Comparison of ENCODE assay signal across 18 cellular contexts in the genomic region with DNA sequence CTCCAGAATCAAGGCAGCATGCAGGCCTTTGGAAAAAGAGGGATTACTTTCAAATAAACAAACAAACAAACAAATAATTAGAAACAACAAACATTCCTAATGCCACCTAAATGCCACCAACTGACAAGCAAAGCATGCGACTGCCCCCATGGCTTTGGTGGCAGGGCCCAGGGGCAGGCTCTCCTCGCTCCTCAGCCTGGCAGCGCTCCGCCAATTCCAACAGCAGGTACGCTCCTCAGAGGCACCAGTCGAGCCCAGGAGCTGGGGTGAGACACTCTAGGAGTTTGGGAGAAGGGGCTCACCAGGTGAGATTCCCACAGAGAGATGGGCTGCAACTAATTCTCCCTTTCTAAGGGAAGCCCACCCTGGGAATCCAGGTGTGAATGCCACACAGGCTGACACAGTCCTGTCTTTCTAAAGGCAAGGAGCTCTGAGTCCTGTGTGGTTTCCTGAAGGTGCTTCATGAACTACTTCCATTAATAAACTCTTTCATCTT. TPM values are rescaled to one million over a fixed set of nuclear protein-coding genes. Genes with fewer than 3 reads are reported as not detected.
DNase-seq lines count a peak whose midpoint lies in the region; ATAC-seq, FAIRE-seq and TF ChIP-seq lines count a peak whose summit lies in the region.
"Had no signal": no experiment of that assay in that cellular context is flagged by ENCODE, and none has a peak within 500 bp of the region (broad histone marks: within the 10 kb centered on the region; RNA-seq: fewer than 3 reads in every experiment).

No MANE protein-coding gene starts in this region.

- no peak overlapping the region for H2AFZ ChIP-seq in H1 (ENCODE audit: low read length)

- no peak for TF ChIP-seq RAD21 in H1 (IDR thresholded peaks at IDR 0.05 in 1 of 2, conservative IDR thresholded peaks at IDR 0.05 in 1 of 2; ENCODE audit: low read depth in 2 of 2, low read length in 2 of 2)

- H3K27me3 Mint-ChIP-seq in T-cell, result no peaks in the 10 kb centered on the region

- peak overlapping the region; percentile 32 to 90 for H3K27ac Mint-ChIP-seq in activated naive CD4-positive, alpha-beta T cell treated with anti-CD3 and anti-CD28 coated beads, Interleukin-2, amount 50 U/mL, for 72 hours
- peak overlapping the region; percentile 85 to 88 for H3K27ac Mint-ChIP-seq in T-cell
- H3K27ac Mint-ChIP-seq: mesothelial cell of epicardium had no signal

- H2BK20ac ChIP-seq in H1 (ENCODE audit: low read length), result no peak overlapping the region

- H3K4me3 ChIP-seq in H1 (ENCODE audit: extremely low read depth in 1 of 4, insufficient read depth in 2 of 4, low read depth in 3 of 4, low read length in 4 of 4), result no peak overlapping the region
- H3K4me3 ChIP-seq in colonic mucosa, result no peak overlapping the region
- H3K4me3 ChIP-seq: right atrium auricular region, SJCRH30, uterus had no signal

- H2BK5ac ChIP-seq in H1 (ENCODE audit: low read depth, low read length), result no peak overlapping the region

- TF ChIP-seq CTCF in H1 (IDR thresholded peaks at IDR 0.05; ENCODE audit: control extremely low read depth in 1 of 3, insufficient read depth in 1 of 3, low read depth in 1 of 3, low read length in 3 of 3) (no peak), colonic mucosa (IDR thresholded peaks at IDR 0.05) (no peak)

- H3K79me2 ChIP-seq in H1 (ENCODE audit: control insufficient read depth in 1 of 2, insufficient read depth in 2 of 2, low read length in 2 of 2), result no peaks in the 10 kb centered on the region

- no peaks in the 10 kb centered on the region for H3K79me1 ChIP-seq in H1 (ENCODE audit: low read depth, low read length)

- no peak overlapping the region for H4K5ac ChIP-seq in H1 (ENCODE audit: insufficient read length, low read depth, low read length)

- WGBS in H1 (ENCODE audit: extremely low coverage in 1 of 2, insufficient coverage in 1 of 2, insufficient read length in 1 of 2, insufficient replicate concordance in 2 of 2, low coverage in 1 of 2, low lambda C conversion rate in 2 of 2, missing lambda C conversion rate in 1 of 2), 2 experiments, result 92% methylated on average over 6 of the region's 6 CpGs; no CpG with 5 or more reads in 1 of the 2 experiments

- POLR2A ChIA-PET in T-cell (lab: Charles Lee), result no interaction called here
- POLR2A ChIA-PET in H1 (lab: Charles Lee; ENCODE audit: partially characterized antibody), result no interaction called here

- H3K23me2 ChIP-seq in H1 (ENCODE audit: low read depth, low read length), result no peaks in the 10 kb centered on the region

- no peak for DNase-seq in activated naive CD4-positive, alpha-beta T cell treated with anti-CD3 and anti-CD28 coated beads, Interleukin-2, amount 50 U/mL, for 72 hours (ENCODE audit: low spot score in 2 of 2)
- DNase-seq in activated naive CD4-positive, alpha-beta T cell (lab: John Stamatoyannopoulos, UW), result no peak
- DNase-seq in T-cell, result no peak
- no peak for DNase-seq in H1 (ENCODE audit: low read depth in 1 of 2, low spot score in 2 of 2)
- DNase-seq in colonic mucosa, result no peak
- DNase-seq: cerebellar nuclear complex, NCI-H1930, NCI-H510A treated with DMSO at 0.1 percent for 48 hours, SJCRH30, uterus had no signal

- H3K9me3 ChIP-seq in H1 (ENCODE audit: insufficient read depth in 2 of 2, low read depth in 1 of 2, low read length in 1 of 2) (no peaks in the 10 kb centered on the region), colonic mucosa (no peaks in the 10 kb centered on the region)
- H3K9me3 ChIP-seq: right atrium auricular region, SJCRH30, uterus had no signal

- no peak overlapping the region for H3K14ac ChIP-seq in H1 (ENCODE audit: insufficient read length)

- intact Hi-C loops in colonic mucosa (cut with DNase I), result no loop called here

- no peak overlapping the region for H2BK12ac ChIP-seq in H1 (ENCODE audit: low read depth, low read length)

- peaks cover 0 to 12% of the 10 kb centered on the region in 2 donors for H3K36me3 Mint-ChIP-seq in activated naive CD4-positive, alpha-beta T cell treated with anti-CD3 and anti-CD28 coated beads, Interleukin-2, amount 50 U/mL, for 72 hours
- H3K36me3 Mint-ChIP-seq in T-cell, result no peaks in the 10 kb centered on the region
- H3K36me3 Mint-ChIP-seq: mesothelial cell of epicardium had no signal

- H3K9ac ChIP-seq in H1 (replicated peaks in 1 of 4; ENCODE audit: extremely low read depth in 1 of 4, low read depth in 3 of 4, low read length in 3 of 4) (no peak overlapping the region), colonic mucosa (ENCODE audit: low read depth in 2 of 2, low read length in 2 of 2) (no peak overlapping the region)

- no peak overlapping the region for H4K91ac ChIP-seq in H1 (replicated peaks; ENCODE audit: insufficient read length, low read length)

- H2BK15ac ChIP-seq in H1 (ENCODE audit: low read length), result no peak overlapping the region

- H3K9me3 Mint-ChIP-seq in activated naive CD4-positive, alpha-beta T cell treated with anti-CD3 and anti-CD28 coated beads, Interleukin-2, amount 50 U/mL, for 72 hours, result peaks cover 0 to 4% of the 10 kb centered on the region in 2 donors
- H3K9me3 Mint-ChIP-seq in T-cell, result no peaks in the 10 kb centered on the region
- H3K9me3 Mint-ChIP-seq: mesothelial cell of epicardium had no signal

- no peak for FAIRE-seq in H1 (lab: Jason Lieb, UNC)

- H3K27ac ChIP-seq in H1 (ENCODE audit: low read depth, low read length) (no peak overlapping the region), colonic mucosa (no peak overlapping the region)
- H3K27ac ChIP-seq: foreskin keratinocyte, right atrium auricular region, SJCRH30, uterus had no signal

- peak overlapping the region in 1 of 3 donors; percentile 63 for H3K4me3 Mint-ChIP-seq in T-cell
- H3K4me3 Mint-ChIP-seq: mesothelial cell of epicardium had no signal

- CTCF ChIA-PET in T-cell (lab: Charles Lee) (interaction anchor here (1.3 to 1.5 kb wide), 2 partner anchors 36 to 38 kb away, joined by 3 to 4 read pairs; no protein-coding TSS in a partner anchor), H1 (lab: Charles Lee; ENCODE audit: partially characterized antibody) (interaction anchor here (0.9 to 1.5 kb wide), 2 partner anchors 38 to 89 kb away, joined by 3 to 7 read pairs; no protein-coding TSS in a partner anchor)

- H2AK5ac ChIP-seq in H1 (ENCODE audit: low read depth, low read length), result 0 out of 2 replicates have a peak overlapping the region, but pooled peaks have one; percentile 39

- H3K4ac ChIP-seq in H1 (replicated peaks; ENCODE audit: insufficient read length, low read depth, low read length), result no peak overlapping the region

- H3K18ac ChIP-seq in H1 (ENCODE audit: extremely low read depth, low read length), result no peak overlapping the region

- H3K4me2 ChIP-seq in H1 (ENCODE audit: insufficient read depth in 1 of 2, low read depth in 2 of 2, low read length in 2 of 2), result no peak overlapping the region

- H4K20me1 ChIP-seq in H1 (replicated peaks in 1 of 2; ENCODE audit: control insufficient read depth in 1 of 2, insufficient read depth in 2 of 2, low read length in 2 of 2), result no peaks in the 10 kb centered on the region

- no peak overlapping the region for H4K8ac ChIP-seq in H1 (ENCODE audit: extremely low read depth, insufficient read depth, low read length)

- H3K56ac ChIP-seq in H1 (replicated peaks; ENCODE audit: insufficient read length, low read depth, low read length), result no peak overlapping the region

- peaks cover 62 to 77% (median 69%) of the 10 kb centered on the region in 3 donors for H3K4me1 Mint-ChIP-seq in T-cell

- no peak for TF ChIP-seq EP300 in H1 (IDR thresholded peaks at IDR 0.05; ENCODE audit: borderline replicate concordance in 1 of 2, low read depth in 2 of 2, low read length in 2 of 2)

- H3K27me3 ChIP-seq in H1 (replicated peaks in 1 of 4; ENCODE audit: control insufficient read depth in 3 of 4, extremely low read depth in 1 of 4, insufficient read depth in 3 of 4, low read length in 3 of 4) (no peaks in the 10 kb centered on the region), colonic mucosa (no peaks in the 10 kb centered on the region)
- H3K27me3 ChIP-seq: foreskin keratinocyte, right atrium auricular region, SJCRH30, uterus had no signal

- no peak overlapping the region for H2BK120ac ChIP-seq in H1 (replicated peaks; ENCODE audit: low read depth, low read length)

- TF ChIP-seq POLR2A in H1 (IDR thresholded peaks at IDR 0.05; ENCODE audit: control extremely low read depth in 1 of 2, low read depth in 2 of 2, low read length in 2 of 2), result no peak

- no peak overlapping the region for H3K23ac ChIP-seq in H1 (ENCODE audit: insufficient read length)

- H3K36me3 ChIP-seq in H1 (ENCODE audit: control insufficient read depth in 2 of 4, insufficient read depth in 4 of 4, low read length in 3 of 4), result no peaks in the 10 kb centered on the region
- H3K36me3 ChIP-seq in colonic mucosa, result no peaks in the 10 kb centered on the region
- H3K36me3 ChIP-seq: right atrium auricular region, SJCRH30, uterus had no signal

- no peaks in the 10 kb centered on the region for H3K4me1 ChIP-seq in H1 (replicated peaks in 1 of 4; ENCODE audit: control insufficient read depth in 3 of 4, insufficient read depth in 4 of 4, low read length in 3 of 4)
- no peaks in the 10 kb centered on the region for H3K4me1 ChIP-seq in colonic mucosa
- H3K4me1 ChIP-seq: uterus had no signal

- no peak for ATAC-seq in activated naive CD4-positive, alpha-beta T cell treated with anti-CD3 and anti-CD28 coated beads, Interleukin-2, amount 50 U/mL, for 72 hours
- ATAC-seq in T-cell (replicated peaks in 1 of 4) (no peak), GM21515 (IDR thresholded peaks at IDR 0.05; ENCODE audit: unreplicated experiment) (no peak), GM21786 (IDR thresholded peaks at IDR 0.05; ENCODE audit: unreplicated experiment) (no peak), GM21367 (IDR thresholded peaks at IDR 0.05; ENCODE audit: unreplicated experiment) (no peak)

RNA-seq across cellular contexts. Expression of gene CSF2, which starts 27.8 kb away (rescaled TPM):
- total RNA-seq in activated naive CD4-positive, alpha-beta T cell treated with anti-CD3 and anti-CD28 coated beads, Interleukin-2, amount 50 U/mL, for 72 hours, result 10 to 100 TPM in 1 of 2 donors, 1 to 10 TPM in 1; 8.4 to 39.7 TPM
- total RNA-seq in T-cell, result under 1 TPM in 1 of 5 donors, not detected in 4; 0.89 TPM
- not detected in 2 replicates for total RNA-seq in H1 (2021; fragmentation: NEBNext Ultra II Directional; extraction: Animal tissue kit (Norgen Biotek cat#: 25700))
- polyA plus RNA-seq in H1 (2011; rRNA removed), result not detected in 2 replicates
- not detected for polyA plus RNA-seq in H1 (2011; cell fraction: cytosol; rRNA removed)
- polyA plus RNA-seq in H1 (2011; cell fraction: nucleus; rRNA removed), result not detected
- not detected in 4 replicates for polyA plus RNA-seq in H1 (2012, experiment 1 of 2)
- polyA plus RNA-seq in H1 (2012, experiment 2 of 2), result not detected
- polyA plus RNA-seq in H1 (2013, experiment 1 of 2), result not detected
- not detected for polyA plus RNA-seq in H1 (2013, experiment 2 of 2)
- polyA minus RNA-seq in H1 (2011; rRNA and poly(A)+ RNA removed), result not detected in 2 replicates
- not detected for polyA minus RNA-seq in H1 (2011; cell fraction: cytosol; rRNA and poly(A)+ RNA removed)
- not detected for polyA minus RNA-seq in H1 (2011; cell fraction: nucleus; rRNA and poly(A)+ RNA removed)
- total RNA-seq in colonic mucosa, result under 1 TPM in 1 of 2 donors, not detected in 1; 0.67 TPM
- total RNA-seq: endothelial cell of umbilical vein, mesothelial cell of epicardium, right atrium auricular region, SJCRH30, uterus had no signal
- polyA plus RNA-seq: AG04450, endothelial cell of umbilical vein had no signal

RNA-seq across cellular contexts. Expression of gene IL3, which starts 41.0 kb away (rescaled TPM):
- total RNA-seq in activated naive CD4-positive, alpha-beta T cell treated with anti-CD3 and anti-CD28 coated beads, Interleukin-2, amount 50 U/mL, for 72 hours, result 1 to 10 TPM in 1 of 2 donors, not detected in 1; 9.7 TPM
- not detected for total RNA-seq in T-cell
- total RNA-seq in H1 (2021; fragmentation: NEBNext Ultra II Directional; extraction: Animal tissue kit (Norgen Biotek cat#: 25700)), result not detected in 2 replicates
- polyA plus RNA-seq in H1 (2011; rRNA removed), result not detected in 2 replicates
- not detected for polyA plus RNA-seq in H1 (2011; cell fraction: cytosol; rRNA removed)
- polyA plus RNA-seq in H1 (2011; cell fraction: nucleus; rRNA removed), result not detected
- not detected in 4 replicates for polyA plus RNA-seq in H1 (2012, experiment 1 of 2)
- not detected for polyA plus RNA-seq in H1 (2012, experiment 2 of 2)
- not detected for polyA plus RNA-seq in H1 (2013, experiment 1 of 2)
- polyA plus RNA-seq in H1 (2013, experiment 2 of 2), result not detected
- polyA minus RNA-seq in H1 (2011; rRNA and poly(A)+ RNA removed), result not detected in 2 replicates
- not detected for polyA minus RNA-seq in H1 (2011; cell fraction: cytosol; rRNA and poly(A)+ RNA removed)
- not detected for polyA minus RNA-seq in H1 (2011; cell fraction: nucleus; rRNA and poly(A)+ RNA removed)
- total RNA-seq in colonic mucosa, result under 1 TPM in 1 of 2 donors, not detected in 1; 0.25 TPM
- total RNA-seq: endothelial cell of umbilical vein, foreskin keratinocyte, mesothelial cell of epicardium, right atrium auricular region, SJCRH30, uterus had no signal
- polyA plus RNA-seq: AG04450, endothelial cell of umbilical vein, foreskin keratinocyte had no signal
